ENCODE assay signal across 14 cellular contexts in genomic region chr15:60070838-60071493, GRCh38.
DNase-seq lines count a peak whose midpoint lies in the region; ATAC-seq and TF ChIP-seq lines count a peak whose summit lies in the region.
"Had no signal": no experiment of that assay in that cellular context is flagged by ENCODE, and none has a peak within 500 bp of the region (broad histone marks: within the 10 kb centered on the region; RNA-seq: fewer than 3 reads in every experiment).

No MANE protein-coding gene starts in this region.

- no peak for TF ChIP-seq POLR2A in GM18505 (IDR thresholded peaks at IDR 0.05; ENCODE audit: borderline replicate concordance, extremely low read depth, insufficient read depth, insufficient read length)

- H3K4me1 ChIP-seq in A673 (ENCODE audit: insufficient read depth, low read length, poor library complexity, severe bottlenecking) = no peaks in the 10 kb centered on the region

- H3K27me3 ChIP-seq in A673 (replicated peaks; ENCODE audit: insufficient read depth, low read depth, low read length, poor library complexity) = no peaks in the 10 kb centered on the region

- POLR2A ChIA-PET in A673 (lab: Charles Lee; ENCODE audit: low non-redundant PET) = no interaction called here

- in situ Hi-C loops in astrocyte of the cerebellum (cut with HindIII; ENCODE audit: low sequenced_read_pairs) = no loop called here

- intact Hi-C loops in A673 (cut with micrococcal nuclease; ENCODE audit: unreplicated experiment) = no loop called here

- no peak for ATAC-seq in GM18505 (IDR thresholded peaks at IDR 0.05; ENCODE audit: unreplicated experiment)
- ATAC-seq: stimulated activated naive CD8-positive, alpha-beta T cell treated with anti-CD3 and anti-CD28 coated beads, Interleukin-15, Interleukin-2, amounts not matched to agents 100 U/mL and 50 U/mL, for 24 hours; T-helper 17 cell had no signal

- no peaks in the 10 kb centered on the region for H3K36me3 ChIP-seq in A673 (ENCODE audit: insufficient read depth, low read length, poor library complexity, severe bottlenecking)

- no peaks in the 10 kb centered on the region for H3K9me3 ChIP-seq in A673 (ENCODE audit: low read depth, low read length, poor library complexity, severe bottlenecking)

- no peak overlapping the region for H3K27ac ChIP-seq in A673 (ENCODE audit: low read depth, low read length, poor library complexity, severe bottlenecking)

- CTCF ChIA-PET in A673 (lab: Charles Lee) = no interaction called here

- TF ChIP-seq CTCF in A673 (conservative IDR thresholded peaks at IDR 0.05; ENCODE audit: low read depth, low read length) (no peak), astrocyte of the cerebellum (IDR thresholded peaks at IDR 0.05; ENCODE audit: low read depth, low read length, missing control alignments) (no peak)

- BruUV-seq in A673 (replicated peaks; lab: Mats Ljungman, UMichigan) = no TSS peak

- peak; percentile 3 for DNase-seq in A673 (ENCODE audit: low spot score)
- peak; percentile 73 for DNase-seq in HS-5 (ENCODE audit: low read depth)
- DNase-seq in astrocyte of the cerebellum (ENCODE audit: low read depth) = peak; percentile 63
- DNase-seq in glomerular endothelial cell (ENCODE audit: extremely low read depth, low read depth, low spot score) = peak; percentile 29
- DNase-seq in activated naive CD4-positive, alpha-beta T cell (lab: John Stamatoyannopoulos, UW) = no peak
- DNase-seq in GM19238 (ENCODE audit: insufficient read length, low spot score) = no peak
- DNase-seq in NCI-H2227 treated with DMSO at 0.1 percent for 48 hours (lab: John Stamatoyannopoulos, UW) = no peak
- DNase-seq: anterior cingulate cortex; GOT3; NCI-H82; stimulated activated CD4-positive, alpha-beta T cell treated with anti-CD3 and anti-CD28 coated beads, Interleukin-1b, Interleukin-23, amount 100 ng/mL, for 48 hours; stimulated activated naive CD8-positive, alpha-beta T cell treated with anti-CD3 and anti-CD28 coated beads, Interleukin-15, Interleukin-2, amounts not matched to agents 100 U/mL and 50 U/mL, for 24 hours; T-helper 17 cell had no signal

- H3K4me3 ChIP-seq in A673 (ENCODE audit: low read depth, low read length, poor library complexity, severe bottlenecking) (no peak overlapping the region), astrocyte of the cerebellum (ENCODE audit: low read depth, low read length) (no peak overlapping the region)

Comparison
In these comparisons a context has a peak if more than half of its experiments do, and no peak if none do; other contexts are left out.
1. DNase-seq: peak in A673 (single experiment), HS-5 (single experiment), astrocyte of the cerebellum (single experiment) and glomerular endothelial cell (single experiment); none in activated naive CD4-positive, alpha-beta T cell (0 of 4), GM19238 (single experiment) and NCI-H2227 treated with DMSO at 0.1 percent for 48 hours (single experiment).